15 cellular contexts compared by ENCODE assay signal in genomic region chr17:5226940-5227878, GRCh38. TPM values are rescaled to one million over a fixed set of nuclear protein-coding genes. Genes with fewer than 3 reads are reported as not detected.
A peak's percentile ranks its signal among the peaks of the same experiment; 100 is the strongest.
DNase-seq lines count a peak whose midpoint lies in the region; ATAC-seq and TF ChIP-seq lines count a peak whose summit lies in the region.
"Had no signal": no experiment of that assay in that cellular context is flagged by ENCODE, and none has a peak within 500 bp of the region (broad histone marks: within the 10 kb centered on the region; RNA-seq: fewer than 3 reads in every experiment).

No MANE protein-coding gene starts in this region.

- peak overlapping the region; percentile 47 for H3K27ac ChIP-seq in CD8-positive, alpha-beta memory T cell (ENCODE audit: low read depth, low read length)
- no peak overlapping the region for H3K27ac ChIP-seq in endodermal cell (ENCODE audit: low read depth, low read length)
- H3K27ac ChIP-seq: hepatocyte, KMS-11 had no signal

- H3K9me3 ChIP-seq in CD8-positive, alpha-beta memory T cell (ENCODE audit: low read length): no peaks in the 10 kb centered on the region
- H3K9me3 ChIP-seq in endodermal cell (ENCODE audit: control insufficient read depth, low read length): peaks cover 3% of the 10 kb centered on the region

- peak overlapping the region; percentile 32 for H3K4me3 ChIP-seq in CD8-positive, alpha-beta memory T cell (ENCODE audit: low read length)
- H3K4me3 ChIP-seq in endodermal cell (ENCODE audit: low read length): no peak overlapping the region
- H3K4me3 ChIP-seq: hepatocyte had no signal

- no peaks in the 10 kb centered on the region for H3K9me3 Mint-ChIP-seq in CD8-positive, alpha-beta memory T cell
- no peaks in the 10 kb centered on the region for H3K9me3 Mint-ChIP-seq in activated CD4-positive, alpha-beta memory T cell treated with anti-CD3 and anti-CD28 coated beads for 36 hours
- no peaks in the 10 kb centered on the region for H3K9me3 Mint-ChIP-seq in naive thymus-derived CD8-positive, alpha-beta T cell
- no peaks in the 10 kb centered on the region for H3K9me3 Mint-ChIP-seq in endodermal cell
- H3K9me3 Mint-ChIP-seq: type B pancreatic cell had no signal

- H3K36me3 ChIP-seq in CD8-positive, alpha-beta memory T cell (ENCODE audit: insufficient read depth, low read length): no peaks in the 10 kb centered on the region
- no peaks in the 10 kb centered on the region for H3K36me3 ChIP-seq in endodermal cell (ENCODE audit: control insufficient read depth, insufficient read depth, low read length)

- ATAC-seq in naive thymus-derived CD8-positive, alpha-beta T cell: peak; percentile 85 to 90
- ATAC-seq in GM18907 (IDR thresholded peaks at IDR 0.05; ENCODE audit: unreplicated experiment): no peak

- 92 to 94% methylated on average over 9 to 14 of the region's 15 CpGs for WGBS in endodermal cell (ENCODE audit: insufficient coverage in 1 of 2, insufficient read length in 1 of 2), 2 experiments

- DNase-seq in CD8-positive, alpha-beta memory T cell: peak; percentile 20 to 76 (median 46)
- peak; percentile 42 for DNase-seq in GM20000 (ENCODE audit: low spot score)
- DNase-seq in activated CD4-positive, alpha-beta memory T cell treated with anti-CD3 and anti-CD28 coated beads for 36 hours: peak; percentile 18
- DNase-seq in naive thymus-derived CD8-positive, alpha-beta T cell: peak in 6 of 10 donors; percentile 23 to 72 (median 56)
- no peak for DNase-seq in endodermal cell
- DNase-seq in NCI-H187 treated with DMSO at 0.1 percent for 48 hours (lab: John Stamatoyannopoulos, UW): no peak
- DNase-seq in OCI-M1 (lab: John Stamatoyannopoulos, UW): no peak
- DNase-seq: COR-L47; effector CD4-positive, alpha-beta T cell; T-helper 1 cell had no signal

- H3K4me1 ChIP-seq in CD8-positive, alpha-beta memory T cell (ENCODE audit: insufficient read depth, low read length): peaks cover 38% of the 10 kb centered on the region
- H3K4me1 ChIP-seq in endodermal cell (ENCODE audit: control insufficient read depth, insufficient read depth, low read length): no peaks in the 10 kb centered on the region

- CTCF ChIA-PET in CD8-positive, alpha-beta memory T cell (lab: Charles Lee): interaction anchor here (0.8 to 3.6 kb wide), 6 partner anchors 10 to 212 kb away, joined by 3 to 14 read pairs (median 4); partner anchors contain the start of gene ZNF594
- CTCF ChIA-PET in activated CD4-positive, alpha-beta memory T cell treated with anti-CD3 and anti-CD28 coated beads for 36 hours (lab: Charles Lee): no interaction called here

- POLR2A ChIA-PET in CD8-positive, alpha-beta memory T cell (lab: Charles Lee): interaction anchor here (0.5 to 2.5 kb wide), 5 partner anchors 9 to 30 kb away, joined by 3 to 17 read pairs (median 4); no protein-coding TSS in a partner anchor
- POLR2A ChIA-PET in activated CD4-positive, alpha-beta memory T cell treated with anti-CD3 and anti-CD28 coated beads for 36 hours (lab: Charles Lee): interaction anchor here (0.6 kb wide), 1 partner anchor 135 kb away, joined by 4 read pairs; no protein-coding TSS in a partner anchor
- POLR2A ChIA-PET in naive thymus-derived CD8-positive, alpha-beta T cell (lab: Charles Lee): interaction anchor here (0.6 to 5.7 kb wide), 13 partner anchors 9 to 55 kb away, joined by 3 to 34 read pairs (median 6); partner anchors contain the start of genes RABEP1 and ZNF594

- TF ChIP-seq CTCF in GM20000 (IDR thresholded peaks at IDR 0.05; ENCODE audit: extremely low read depth, missing control alignments) (no peak), endodermal cell (conservative IDR thresholded peaks at IDR 0.05) (no peak)

- H3K36me3 Mint-ChIP-seq in CD8-positive, alpha-beta memory T cell: peaks cover 0 to 9% (median 0%) of the 10 kb centered on the region in 3 donors
- no peaks in the 10 kb centered on the region for H3K36me3 Mint-ChIP-seq in activated CD4-positive, alpha-beta memory T cell treated with anti-CD3 and anti-CD28 coated beads for 36 hours
- peaks cover 0 to 6% (median 2%) of the 10 kb centered on the region in 3 donors for H3K36me3 Mint-ChIP-seq in naive thymus-derived CD8-positive, alpha-beta T cell
- peaks cover 7% of the 10 kb centered on the region for H3K36me3 Mint-ChIP-seq in endodermal cell (ENCODE audit: low read depth)

- no peak overlapping the region for H3K9ac ChIP-seq in endodermal cell (ENCODE audit: extremely low read depth, low read length, poor library complexity, severe bottlenecking)
- H3K9ac ChIP-seq: KMS-11 had no signal

- intact Hi-C loops in activated CD4-positive, alpha-beta memory T cell treated with anti-CD3 and anti-CD28 coated beads for 36 hours (cut with micrococcal nuclease): no loop called here

- H3K27me3 Mint-ChIP-seq in CD8-positive, alpha-beta memory T cell: peaks cover 0 to 2% of the 10 kb centered on the region in 2 donors
- no peaks in the 10 kb centered on the region for H3K27me3 Mint-ChIP-seq in activated CD4-positive, alpha-beta memory T cell treated with anti-CD3 and anti-CD28 coated beads for 36 hours
- no peaks in the 10 kb centered on the region for H3K27me3 Mint-ChIP-seq in naive thymus-derived CD8-positive, alpha-beta T cell
- H3K27me3 Mint-ChIP-seq in endodermal cell (ENCODE audit: insufficient read depth): peaks cover 2% of the 10 kb centered on the region
- H3K27me3 Mint-ChIP-seq: type B pancreatic cell had no signal

- H3K27me3 ChIP-seq in CD8-positive, alpha-beta memory T cell (ENCODE audit: insufficient read depth, low read length, poor library complexity, severe bottlenecking): no peaks in the 10 kb centered on the region
- H3K27me3 ChIP-seq in endodermal cell (ENCODE audit: control insufficient read depth, insufficient read depth, low read length, poor library complexity, severe bottlenecking): no peaks in the 10 kb centered on the region
- H3K27me3 ChIP-seq: hepatocyte had no signal

- H3K4me3 Mint-ChIP-seq in CD8-positive, alpha-beta memory T cell: peak overlapping the region; percentile 65 to 92 (median 86)
- H3K4me3 Mint-ChIP-seq in activated CD4-positive, alpha-beta memory T cell treated with anti-CD3 and anti-CD28 coated beads for 36 hours: no peak overlapping the region
- peak overlapping the region; percentile 60 to 89 (median 75) for H3K4me3 Mint-ChIP-seq in naive thymus-derived CD8-positive, alpha-beta T cell
- no peak overlapping the region for H3K4me3 Mint-ChIP-seq in endodermal cell
- H3K4me3 Mint-ChIP-seq: type B pancreatic cell had no signal

- peaks cover 50 to 74% (median 70%) of the 10 kb centered on the region in 3 donors for H3K4me1 Mint-ChIP-seq in CD8-positive, alpha-beta memory T cell
- H3K4me1 Mint-ChIP-seq in activated CD4-positive, alpha-beta memory T cell treated with anti-CD3 and anti-CD28 coated beads for 36 hours (ENCODE audit: low read depth): peaks cover 18% of the 10 kb centered on the region
- peaks cover 22 to 80% (median 67%) of the 10 kb centered on the region in 4 donors for H3K4me1 Mint-ChIP-seq in naive thymus-derived CD8-positive, alpha-beta T cell
- H3K4me1 Mint-ChIP-seq in endodermal cell: peaks cover 1% of the 10 kb centered on the region

- peak overlapping the region; percentile 85 to 99 (median 97) for H3K27ac Mint-ChIP-seq in CD8-positive, alpha-beta memory T cell
- no peak overlapping the region for H3K27ac Mint-ChIP-seq in activated CD4-positive, alpha-beta memory T cell treated with anti-CD3 and anti-CD28 coated beads for 36 hours
- H3K27ac Mint-ChIP-seq in naive thymus-derived CD8-positive, alpha-beta T cell: peak overlapping the region; percentile 88 to 99 (median 97)
- H3K27ac Mint-ChIP-seq in endodermal cell: no peak overlapping the region
- H3K27ac Mint-ChIP-seq: type B pancreatic cell had no signal

RNA-seq across cellular contexts. Expression of gene SCIMP, which starts 7.5 kb away (rescaled TPM):
- total RNA-seq in CD8-positive, alpha-beta memory T cell: under 1 TPM; 0.22 TPM
- 0.81 TPM for polyA plus RNA-seq in CD8-positive, alpha-beta memory T cell
- not detected for total RNA-seq in activated CD4-positive, alpha-beta memory T cell treated with anti-CD3 and anti-CD28 coated beads for 36 hours
- 1 to 10 TPM; 2.3 to 2.8 TPM for total RNA-seq in naive thymus-derived CD8-positive, alpha-beta T cell
- under 1 TPM; 0.11 to 0.72 (median 0.22) TPM for polyA plus RNA-seq in naive thymus-derived CD8-positive, alpha-beta T cell
- not detected for total RNA-seq in endodermal cell
- polyA plus RNA-seq in endodermal cell (2013, experiment 1 of 2): not detected
- not detected for polyA plus RNA-seq in endodermal cell (2013, experiment 2 of 2)
- total RNA-seq: NCI-H460 had no signal

RNA-seq across cellular contexts. Expression of gene ZNF594, which starts 35.5 kb away (rescaled TPM):
- total RNA-seq in CD8-positive, alpha-beta memory T cell: 10 to 100 TPM; 11.7 to 14.9 TPM
- 1.2 TPM for polyA plus RNA-seq in CD8-positive, alpha-beta memory T cell
- 1 to 10 TPM; 5.3 to 6.2 TPM for total RNA-seq in activated CD4-positive, alpha-beta memory T cell treated with anti-CD3 and anti-CD28 coated beads for 36 hours
- total RNA-seq in naive thymus-derived CD8-positive, alpha-beta T cell: 10 to 100 TPM; 32.4 to 32.5 TPM
- 1 to 10 TPM; 1.7 to 3.3 (median 3.3) TPM for polyA plus RNA-seq in naive thymus-derived CD8-positive, alpha-beta T cell
- 10 to 100 TPM; 13.9 to 15.5 TPM for total RNA-seq in endodermal cell
- 8.9 TPM for polyA plus RNA-seq in endodermal cell (2013, experiment 1 of 2)
- polyA plus RNA-seq in endodermal cell (2013, experiment 2 of 2): 7.6 TPM

RNA-seq across cellular contexts. Expression of gene RABEP1, which starts 54.9 kb away (rescaled TPM):
- 10 to 100 TPM; 60.9 to 64.0 TPM for total RNA-seq in CD8-positive, alpha-beta memory T cell
- 44.4 TPM for polyA plus RNA-seq in CD8-positive, alpha-beta memory T cell
- total RNA-seq in activated CD4-positive, alpha-beta memory T cell treated with anti-CD3 and anti-CD28 coated beads for 36 hours: 10 to 100 TPM; 60.7 to 60.8 TPM
- 10 to 100 TPM; 57.3 to 58.6 TPM for total RNA-seq in naive thymus-derived CD8-positive, alpha-beta T cell
- 10 to 100 TPM; 23.5 to 32.7 (median 31.3) TPM for polyA plus RNA-seq in naive thymus-derived CD8-positive, alpha-beta T cell
- total RNA-seq in endodermal cell: 10 to 100 TPM; 32.2 to 32.8 TPM
- polyA plus RNA-seq in endodermal cell (2013, experiment 1 of 2): 43.8 TPM
- polyA plus RNA-seq in endodermal cell (2013, experiment 2 of 2): 46.8 TPM

Comparison
In these comparisons a context has a peak if more than half of its experiments do, and no peak if none do; other contexts are left out.
1. DNase-seq: peak in CD8-positive, alpha-beta memory T cell (5 of 5), GM20000 (single experiment), activated CD4-positive, alpha-beta memory T cell treated with anti-CD3 and anti-CD28 coated beads for 36 hours (single experiment) and naive thymus-derived CD8-positive, alpha-beta T cell (6 of 10); none in endodermal cell (single experiment), NCI-H187 treated with DMSO at 0.1 percent for 48 hours (single experiment) and OCI-M1 (single experiment).
2. H3K27ac Mint-ChIP-seq: peak in CD8-positive, alpha-beta memory T cell (8 of 8) and naive thymus-derived CD8-positive, alpha-beta T cell (10 of 10); none in activated CD4-positive, alpha-beta memory T cell treated with anti-CD3 and anti-CD28 coated beads for 36 hours (single experiment) and endodermal cell (single experiment).
3. H3K4me3 Mint-ChIP-seq: peak in CD8-positive, alpha-beta memory T cell (7 of 7) and naive thymus-derived CD8-positive, alpha-beta T cell (10 of 10); none in activated CD4-positive, alpha-beta memory T cell treated with anti-CD3 and anti-CD28 coated beads for 36 hours (single experiment) and endodermal cell (single experiment).